10 cellular contexts compared by ENCODE assay signal in genomic region chr4:151226004-151226932, GRCh38. TPM values are rescaled to one million over a fixed set of nuclear protein-coding genes. Genes with fewer than 3 reads are reported as not detected.
DNase-seq lines count a peak whose midpoint lies in the region; ATAC-seq, FAIRE-seq and TF ChIP-seq lines count a peak whose summit lies in the region.
"Had no signal": no experiment of that assay in that cellular context is flagged by ENCODE, and none has a peak within 500 bp of the region (broad histone marks: within the 10 kb centered on the region; RNA-seq: fewer than 3 reads in every experiment).

No MANE protein-coding gene starts in this region.

- no peak for TF ChIP-seq CTCF in tibial artery (IDR thresholded peaks at IDR 0.05)

- no peak overlapping the region for H3K4me3 Mint-ChIP-seq in CD4-positive, alpha-beta memory T cell

- no peaks in the 10 kb centered on the region for H3K4me1 Mint-ChIP-seq in CD4-positive, alpha-beta memory T cell

- peaks cover 18 to 22% of the 10 kb centered on the region in 2 donors for H3K27me3 Mint-ChIP-seq in CD4-positive, alpha-beta memory T cell

- POLR2A ChIA-PET in CD4-positive, alpha-beta memory T cell (lab: Charles Lee; ENCODE audit: partially characterized antibody) = no interaction called here

- peak overlapping the region; percentile 72 to 79 for H3K27ac ChIP-seq in tibial artery
- no peak overlapping the region for H3K27ac ChIP-seq in CD4-positive, alpha-beta memory T cell (ENCODE audit: low read depth, low read length)

- ATAC-seq in HG02840 (IDR thresholded peaks at IDR 0.05; ENCODE audit: low FRiP score, unreplicated experiment) = no peak

- DNase-seq in HTR-8/SVneo (ENCODE audit: insufficient read length, low spot score) (peak; percentile 57), medulla oblongata (ENCODE audit: extremely low spot score) (peak; percentile 82), tibial artery (no peak), cortex of kidney (lab: John Stamatoyannopoulos, UW) (no peak)
- no peak for DNase-seq in stimulated activated CD4-positive, alpha-beta T cell treated with anti-CD3 and anti-CD28 coated beads, Interleukin-4, amount 100 ng/mL, for 4 hours
- no peak for DNase-seq in CD4-positive, alpha-beta memory T cell
- DNase-seq: NCI-H526 treated with DMSO at 0.1 percent for 48 hours had no signal

- no peaks in the 10 kb centered on the region for H3K36me3 Mint-ChIP-seq in CD4-positive, alpha-beta memory T cell

- H3K9me3 Mint-ChIP-seq in CD4-positive, alpha-beta memory T cell = peaks cover 0 to 2% (median 0%) of the 10 kb centered on the region in 8 donors

- peak overlapping the region; percentile 49 to 56 for H3K4me3 ChIP-seq in tibial artery
- no peak overlapping the region for H3K4me3 ChIP-seq in CD4-positive, alpha-beta memory T cell (ENCODE audit: low read length in 2 of 2)

- intact Hi-C loops in tibial artery (cut with DNase I; ENCODE audit: low total_unique reads) = loop anchor here (10.0 kb wide), 1 partner anchor 99 kb away; the partner anchor contains the start of gene SH3D19
- intact Hi-C loops in CD4-positive, alpha-beta memory T cell (cut with micrococcal nuclease) = no loop called here

- H3K9me3 ChIP-seq in tibial artery = no peaks in the 10 kb centered on the region
- H3K9me3 ChIP-seq in CD4-positive, alpha-beta memory T cell (ENCODE audit: control insufficient read depth in 1 of 2, low read length in 2 of 2) = no peaks in the 10 kb centered on the region

- H3K4me1 ChIP-seq in tibial artery = peaks cover 0 to 43% (median 5%) of the 10 kb centered on the region in 4 donors
- no peaks in the 10 kb centered on the region for H3K4me1 ChIP-seq in CD4-positive, alpha-beta memory T cell (ENCODE audit: insufficient read depth, low read length)

- no peaks in the 10 kb centered on the region for H3K27me3 ChIP-seq in tibial artery
- no peaks in the 10 kb centered on the region for H3K27me3 ChIP-seq in CD4-positive, alpha-beta memory T cell (ENCODE audit: insufficient read depth, low read length)

- H3K36me3 ChIP-seq in tibial artery = no peaks in the 10 kb centered on the region
- H3K36me3 ChIP-seq in CD4-positive, alpha-beta memory T cell (ENCODE audit: insufficient read depth, low read length) = no peaks in the 10 kb centered on the region

- FAIRE-seq in HTR-8/SVneo (lab: Jason Lieb, UNC) = no peak
- FAIRE-seq in endometrium (lab: Jason Lieb, UNC) = peak; percentile 74

- no peak overlapping the region for H3K27ac Mint-ChIP-seq in CD4-positive, alpha-beta memory T cell

- CTCF ChIA-PET in CD4-positive, alpha-beta memory T cell (lab: Charles Lee; ENCODE audit: partially characterized antibody) = no interaction called here

RNA-seq across cellular contexts. Expression of gene PRSS48, which starts 50.7 kb away (rescaled TPM):
- total RNA-seq in CD4-positive, alpha-beta memory T cell = not detected
- not detected for polyA plus RNA-seq in CD4-positive, alpha-beta memory T cell
- total RNA-seq: activated CD8-positive, alpha-beta memory T cell treated with anti-CD3 and anti-CD28 coated beads for 36 hours had no signal

Comparison
In these comparisons a context has a peak if more than half of its experiments do, and no peak if none do; other contexts are left out.
1. DNase-seq: peak in HTR-8/SVneo (single experiment) and medulla oblongata (single experiment); none in tibial artery (0 of 2), stimulated activated CD4-positive, alpha-beta T cell treated with anti-CD3 and anti-CD28 coated beads, Interleukin-4, amount 100 ng/mL, for 4 hours (0 of 2), cortex of kidney (single experiment) and CD4-positive, alpha-beta memory T cell (0 of 5).
2. H3K4me3 ChIP-seq: peak in tibial artery (2 of 2); none in CD4-positive, alpha-beta memory T cell (0 of 2).